Comparison of ENCODE assay signal across 1 cellular context in the genomic region with DNA sequence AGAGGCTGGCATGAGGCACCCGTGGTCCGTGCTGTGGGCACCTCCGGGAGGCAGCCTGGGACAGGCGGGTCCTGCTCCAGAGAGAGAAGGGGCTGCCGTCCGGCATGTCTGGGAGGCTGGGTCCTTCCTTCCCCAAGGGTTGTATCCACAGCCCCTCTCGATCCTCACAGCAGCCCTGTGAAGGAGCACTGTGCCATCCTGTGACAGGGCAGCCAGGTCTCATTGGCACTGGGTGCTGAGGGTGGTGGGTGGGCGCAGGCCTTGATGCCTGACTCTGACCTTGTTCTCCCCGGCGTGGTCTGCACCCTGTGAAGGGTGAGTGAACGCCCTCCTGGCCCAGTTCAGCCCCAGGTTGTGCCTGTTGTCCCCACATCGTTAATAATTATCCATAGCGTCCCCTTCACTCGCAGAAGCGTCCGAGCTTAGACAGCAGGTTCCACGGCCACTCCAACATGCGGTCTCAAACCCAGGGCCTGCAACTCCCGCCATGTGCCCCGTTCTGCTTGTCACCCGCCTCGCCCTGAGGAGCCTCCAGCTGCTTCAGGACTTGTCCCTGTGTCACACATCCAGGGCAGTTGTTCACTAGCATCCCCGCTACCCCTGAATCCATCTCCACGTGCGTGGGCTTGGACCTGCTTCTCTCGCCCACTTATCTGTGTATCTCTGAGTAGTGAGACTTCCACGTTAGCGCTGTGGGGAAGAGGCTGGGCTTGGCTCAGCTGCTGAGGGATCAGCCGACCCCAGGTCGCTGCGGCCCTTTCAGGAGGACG.
TF ChIP-seq lines count a peak whose summit lies in the region.

No MANE protein-coding gene starts in this region.

TF ChIP-seq in HepG2, 621 proteins besides CTCF, POLR2A, EP300 and RAD21 (continued from another document):
- TF ChIP-seq ZBTB46 (CRISPR knock-in tag; IDR thresholded peaks at IDR 0.05; ENCODE audit: borderline replicate concordance) (0 out of 2 replicates have a peak, but pooled peaks have one; percentile 24), ZBTB38 (CRISPR knock-in tag; IDR thresholded peaks at IDR 0.05) (peak; percentile 53; the same call in 1 of the 2 replicates)
